ENCODE assay signal across 9 cellular contexts in genomic region chr4:186693159-186693815, GRCh38. TPM values are rescaled to one million over a fixed set of nuclear protein-coding genes. Genes with fewer than 3 reads are reported as not detected.
A peak's percentile ranks its signal among the peaks of the same experiment; 100 is the strongest.
DNase-seq lines count a peak whose midpoint lies in the region; ATAC-seq and TF ChIP-seq lines count a peak whose summit lies in the region.
"Had no signal": no experiment of that assay in that cellular context is flagged by ENCODE, and none has a peak within 500 bp of the region (broad histone marks: within the 10 kb centered on the region; RNA-seq: fewer than 3 reads in every experiment).

No MANE protein-coding gene starts in this region.

- in situ Hi-C loops in astrocyte of the cerebellum (cut with HindIII; ENCODE audit: low sequenced_read_pairs) = no loop called here

- H3K9me3 ChIP-seq in thoracic aorta = no peaks in the 10 kb centered on the region

- DNase-seq in HFF-Myc (ENCODE audit: extremely low read depth, low read depth) (peak; percentile 52), astrocyte of the cerebellum (ENCODE audit: low read depth) (peak; percentile 62), left ventricle myocardium superior (peak; percentile 63), thoracic aorta (ENCODE audit: low spot score) (peak; percentile 69), GOT3 (lab: John Stamatoyannopoulos, UW) (no peak)
- no peak for DNase-seq in stimulated activated CD4-positive, alpha-beta T cell treated with anti-CD3 and anti-CD28 coated beads, Interleukin-2, amount 100 ng/mL, for 24 hours
- no peak for DNase-seq in stimulated activated CD4-positive, alpha-beta T cell treated with anti-CD3 and anti-CD28 coated beads, Interleukin-1b, Interleukin-23, amount 100 ng/mL, for 48 hours
- DNase-seq: T-helper 17 cell had no signal

- intact Hi-C loops in left ventricle myocardium superior (cut with micrococcal nuclease) = no loop called here

- H3K27me3 ChIP-seq in thoracic aorta (replicated peaks; ENCODE audit: insufficient read depth) = no peaks in the 10 kb centered on the region

- TF ChIP-seq CTCF in HFF-Myc (IDR thresholded peaks at IDR 0.05; ENCODE audit: low read depth, low read length, missing control alignments) (no peak), astrocyte of the cerebellum (IDR thresholded peaks at IDR 0.05; ENCODE audit: low read depth, low read length, missing control alignments) (no peak), thoracic aorta (IDR thresholded peaks at IDR 0.05) (no peak)

- ATAC-seq in left ventricle myocardium superior (peak; percentile 74), thoracic aorta (ENCODE audit: insufficient number of reproducible peaks, low FRiP score, low read depth) (peak; percentile 71), GM18517 (IDR thresholded peaks at IDR 0.05; ENCODE audit: unreplicated experiment) (no peak)
- ATAC-seq: T-helper 17 cell had no signal

- H3K4me1 ChIP-seq in thoracic aorta (ENCODE audit: control insufficient read depth in 1 of 2, low read depth in 2 of 2) = peaks cover 10 to 43% of the 10 kb centered on the region in 2 donors

- no peak overlapping the region for H3K4me3 ChIP-seq in HFF-Myc (replicated peaks; ENCODE audit: low read depth, low read length)
- no peak overlapping the region for H3K4me3 ChIP-seq in astrocyte of the cerebellum (ENCODE audit: low read depth, low read length)
- peak overlapping the region; percentile 28 for H3K4me3 ChIP-seq in thoracic aorta

- H3K36me3 ChIP-seq in thoracic aorta = no peaks in the 10 kb centered on the region

- peak overlapping the region; percentile 53 to 57 for H3K27ac ChIP-seq in thoracic aorta

RNA-seq across cellular contexts. Expression of gene FAT1, which starts 30.4 kb away (rescaled TPM):
- total RNA-seq in left ventricle myocardium superior (61.8 TPM), thoracic aorta (100 to 1,000 TPM; 106 to 117 TPM)
- total RNA-seq: T-helper 17 cell had no signal

Comparison
In these comparisons a context has a peak if more than half of its experiments do, and no peak if none do; other contexts are left out.
1. DNase-seq: peak in HFF-Myc (single experiment), astrocyte of the cerebellum (single experiment), left ventricle myocardium superior (single experiment) and thoracic aorta (single experiment); none in GOT3 (single experiment), stimulated activated CD4-positive, alpha-beta T cell treated with anti-CD3 and anti-CD28 coated beads, Interleukin-2, amount 100 ng/mL, for 24 hours (0 of 2) and stimulated activated CD4-positive, alpha-beta T cell treated with anti-CD3 and anti-CD28 coated beads, Interleukin-1b, Interleukin-23, amount 100 ng/mL, for 48 hours (single experiment).